ENCODE assay signal across 9 cellular contexts in genomic region chr5:173451031-173451430, GRCh38.
A peak's percentile ranks its signal among the peaks of the same experiment; 100 is the strongest.
DNase-seq lines count a peak whose midpoint lies in the region; ATAC-seq, FAIRE-seq and TF ChIP-seq lines count a peak whose summit lies in the region.
"Had no signal": no experiment of that assay in that cellular context is flagged by ENCODE, and none has a peak within 500 bp of the region (broad histone marks: within the 10 kb centered on the region; RNA-seq: fewer than 3 reads in every experiment).

No MANE protein-coding gene starts in this region.

- TF ChIP-seq CTCF in heart left ventricle (IDR thresholded peaks at IDR 0.05) (peak in 7 of 12 donors; percentile 13 to 45 (median 32)), LNCaP clone FGC (IDR thresholded peaks at IDR 0.05; ENCODE audit: control insufficient read depth, extremely low read depth, insufficient read depth) (peak; percentile 52), endothelial cell (IDR thresholded peaks at IDR 0.05; ENCODE audit: unreplicated experiment) (peak; percentile 40), testis (IDR thresholded peaks at IDR 0.05) (peak; percentile 38 to 52 (median 39))

- ATAC-seq in heart left ventricle: no peak
- no peak for ATAC-seq in Right ventricle myocardium inferior
- no peak for ATAC-seq in GM19035 (IDR thresholded peaks at IDR 0.05; ENCODE audit: unreplicated experiment)

- TF ChIP-seq POLR2A in heart left ventricle (IDR thresholded peaks at IDR 0.05) (no peak), testis (IDR thresholded peaks at IDR 0.05) (no peak)

- H3K9me3 ChIP-seq in heart left ventricle (peaks cover 0 to 6% (median 0%) of the 10 kb centered on the region in 12 donors), testis (no peaks in the 10 kb centered on the region)

- H3K4me1 ChIP-seq in heart left ventricle (peaks cover 0 to 36% (median 15%) of the 10 kb centered on the region in 12 donors), testis (no peaks in the 10 kb centered on the region)

- H3K4me1 Mint-ChIP-seq in endothelial cell (ENCODE audit: unreplicated experiment): peaks cover 4% of the 10 kb centered on the region
- H3K4me1 Mint-ChIP-seq: activated naive CD4-positive, alpha-beta T cell treated with anti-CD3 and anti-CD28 coated beads, Interleukin-2, amount 50 U/mL, for 24 hours had no signal

- intact Hi-C loops in heart left ventricle (cut with DNase I): loop anchor here in 4 of 10 donors (5.0 to 10.0 kb wide), 4 partner anchors 46 to 124 kb away; no protein-coding TSS in a partner anchor
- intact Hi-C loops in Right ventricle myocardium inferior (cut with DNase I): loop anchor here (5.0 kb wide), 2 partner anchors 86 to 119 kb away; no protein-coding TSS in a partner anchor
- intact Hi-C loops in testis (cut with DNase I; ENCODE audit: low total_unique reads): no loop called here

- no peak for FAIRE-seq in RCC 7860 (lab: Jason Lieb, UNC)

- H3K27me3 ChIP-seq in heart left ventricle (no peaks in the 10 kb centered on the region), testis (no peaks in the 10 kb centered on the region)

- no peak overlapping the region for H3K4me3 Mint-ChIP-seq in endothelial cell (ENCODE audit: unreplicated experiment)
- H3K4me3 Mint-ChIP-seq: activated naive CD4-positive, alpha-beta T cell treated with anti-CD3 and anti-CD28 coated beads, Interleukin-2, amount 50 U/mL, for 24 hours had no signal

- H3K9me3 Mint-ChIP-seq in endothelial cell (ENCODE audit: unreplicated experiment): no peaks in the 10 kb centered on the region
- H3K9me3 Mint-ChIP-seq: activated naive CD4-positive, alpha-beta T cell treated with anti-CD3 and anti-CD28 coated beads, Interleukin-2, amount 50 U/mL, for 24 hours had no signal

- DNase-seq in heart left ventricle: no peak
- DNase-seq in Right ventricle myocardium inferior (ENCODE audit: missing footprints): no peak
- no peak for DNase-seq in LNCaP clone FGC (ENCODE audit: low read depth)
- DNase-seq in endothelial cell (ENCODE audit: low spot score): peak; percentile 8
- DNase-seq in testis: peak; percentile 49
- no peak for DNase-seq in RCC 7860 (ENCODE audit: low spot score)
- no peak for DNase-seq in KG1 (lab: John Stamatoyannopoulos, UW)

- no peaks in the 10 kb centered on the region for H3K27me3 Mint-ChIP-seq in endothelial cell (ENCODE audit: unreplicated experiment)
- H3K27me3 Mint-ChIP-seq: activated naive CD4-positive, alpha-beta T cell treated with anti-CD3 and anti-CD28 coated beads, Interleukin-2, amount 50 U/mL, for 24 hours had no signal

- H3K36me3 Mint-ChIP-seq in endothelial cell (ENCODE audit: low read depth, unreplicated experiment): no peaks in the 10 kb centered on the region
- H3K36me3 Mint-ChIP-seq: activated naive CD4-positive, alpha-beta T cell treated with anti-CD3 and anti-CD28 coated beads, Interleukin-2, amount 50 U/mL, for 24 hours had no signal

- H3K27ac ChIP-seq in heart left ventricle: peak overlapping the region in 8 of 12 donors; percentile 34 to 79 (median 68)
- no peak overlapping the region for H3K27ac ChIP-seq in testis

- H3K27ac Mint-ChIP-seq in endothelial cell (ENCODE audit: unreplicated experiment): no peak overlapping the region
- H3K27ac Mint-ChIP-seq: activated naive CD4-positive, alpha-beta T cell treated with anti-CD3 and anti-CD28 coated beads, Interleukin-2, amount 50 U/mL, for 24 hours had no signal

- H3K4me3 ChIP-seq in heart left ventricle: no peak overlapping the region
- no peak overlapping the region for H3K4me3 ChIP-seq in LNCaP clone FGC (ENCODE audit: low read depth, low read length)
- H3K4me3 ChIP-seq in testis: no peak overlapping the region

- H3K36me3 ChIP-seq in heart left ventricle (no peaks in the 10 kb centered on the region), testis (ENCODE audit: low read depth, missing control alignments) (no peaks in the 10 kb centered on the region)

- 73 to 78% (median 76%) methylated on average over 5 of the region's 5 CpGs for WGBS in heart left ventricle, 4 donors
- 72 to 76% methylated on average over 5 of the region's 5 CpGs for WGBS in testis, 2 donors

Comparison
In these comparisons a context has a peak if more than half of its experiments do, and no peak if none do; other contexts are left out.
1. DNase-seq: peak in endothelial cell (single experiment) and testis (single experiment); none in heart left ventricle (0 of 5), Right ventricle myocardium inferior (single experiment), LNCaP clone FGC (single experiment), RCC 7860 (single experiment) and KG1 (single experiment).
2. H3K27ac ChIP-seq: peak in heart left ventricle (8 of 12); none in testis (0 of 2).
3. Peak in every context shown above with its lines, with median percentiles within 50 percentile points of each other: CTCF ChIP-seq.